In genomic region chr1:39922139-39922757, GRCh38 we compare ENCODE assay signal across 24 cellular contexts. TPM values are rescaled to one million over a fixed set of nuclear protein-coding genes. Genes with fewer than 3 reads are reported as not detected.
DNase-seq lines count a peak whose midpoint lies in the region; ATAC-seq and TF ChIP-seq lines count a peak whose summit lies in the region.
"Had no signal": no experiment of that assay in that cellular context is flagged by ENCODE, and none has a peak within 500 bp of the region (broad histone marks: within the 10 kb centered on the region; RNA-seq: fewer than 3 reads in every experiment).

No MANE protein-coding gene starts in this region.

- H4K20me1 ChIP-seq in GM23338 (replicated peaks; ENCODE audit: insufficient read depth) = no peaks in the 10 kb centered on the region
- peaks cover 14% of the 10 kb centered on the region for H4K20me1 ChIP-seq in neural progenitor cell (ENCODE audit: low read depth)

- H3K4me1 ChIP-seq in GM23338 (ENCODE audit: insufficient read depth) (peaks cover 16% of the 10 kb centered on the region), iPS DF 6.9 (ENCODE audit: control insufficient read depth, insufficient read depth, low read length) (peaks cover 10% of the 10 kb centered on the region; the same call in 1 of the 2 replicates), neural progenitor cell (peaks cover 5% of the 10 kb centered on the region)
- H3K4me1 ChIP-seq: uterus had no signal

- H3K36me3 Mint-ChIP-seq in GM23338 (ENCODE audit: low read depth) (no peaks in the 10 kb centered on the region), WTC11 (no peaks in the 10 kb centered on the region), neural progenitor cell (no peaks in the 10 kb centered on the region)
- H3K36me3 Mint-ChIP-seq: CD4-positive, alpha-beta memory T cell had no signal

- no peaks in the 10 kb centered on the region; the same call in 2 of the 3 replicates for H3K9me3 Mint-ChIP-seq in GM23338
- H3K9me3 Mint-ChIP-seq in WTC11 = no peaks in the 10 kb centered on the region
- no peaks in the 10 kb centered on the region for H3K9me3 Mint-ChIP-seq in neural progenitor cell
- H3K9me3 Mint-ChIP-seq: CD4-positive, alpha-beta memory T cell had no signal

- ATAC-seq in GM23338 (peak; percentile 87), WTC11 (peak; percentile 79), GM21526 (IDR thresholded peaks at IDR 0.05; ENCODE audit: low FRiP score, unreplicated experiment) (no peak)
- ATAC-seq: sciatic nerve had no signal

- no CpG with 5 or more reads among the region's 33 CpGs for WGBS in iPS DF 6.9 (ENCODE audit: insufficient coverage, insufficient read length)

- H3K9ac ChIP-seq in neural progenitor cell = no peak overlapping the region
- H3K9ac ChIP-seq: SK-N-SH had no signal

- DNase-seq in GM23338 (ENCODE audit: low spot score) = peak; percentile 97
- DNase-seq in WTC11 (ENCODE audit: low spot score) = peak; percentile 88
- DNase-seq in iPS DF 6.9 (ENCODE audit: low read depth, low spot score) = peak; percentile 72
- peak; percentile 92 for DNase-seq in neural progenitor cell (ENCODE audit: low spot score)
- no peak for DNase-seq in NCI-H345 treated with DMSO at 0.1 percent for 48 hours (lab: John Stamatoyannopoulos, UW; ENCODE audit: unreplicated experiment)
- no peak for DNase-seq in epidermal melanocyte (ENCODE audit: insufficient read length, low spot score)
- DNase-seq in NCI-H2107 treated with DMSO at 0.1 percent for 48 hours (lab: John Stamatoyannopoulos, UW; ENCODE audit: unreplicated experiment) = no peak
- DNase-seq: activated CD4-positive, CD25-positive, alpha-beta regulatory T cell treated with anti-CD3 and anti-CD28 coated beads, Interleukin-2, amount 50 U/mL, for 72 hours; amniotic stem cell; CD4-positive, alpha-beta memory T cell; cerebellar nuclear complex; DND-41; kidney; midbrain; MM.1S; NCI-H187; NCI-H524 treated with DMSO at 0.1 percent for 48 hours; occipital lobe; Peyer's patch; SK-N-SH; T-helper 9 cell; uterus had no signal

- H3K27me3 Mint-ChIP-seq in GM23338 (ENCODE audit: insufficient read depth, low read depth, poor library complexity) (peaks cover 14% of the 10 kb centered on the region), WTC11 (ENCODE audit: low read depth) (peaks cover 7% of the 10 kb centered on the region; the same call in 1 of the 2 replicates), neural progenitor cell (ENCODE audit: insufficient read depth, low read depth) (peaks cover 10% of the 10 kb centered on the region)

- H3K9me2 ChIP-seq in GM23338 (ENCODE audit: insufficient read depth) = no peaks in the 10 kb centered on the region
- H3K9me2 ChIP-seq: SK-N-SH had no signal

- H3K4me3 Mint-ChIP-seq in GM23338 (peak overlapping the region; percentile 66), WTC11 (peak overlapping the region; percentile 64), neural progenitor cell (peak overlapping the region; percentile 70)
- H3K4me3 Mint-ChIP-seq: CD4-positive, alpha-beta memory T cell had no signal

- peak overlapping the region; percentile 74 for H3K27ac Mint-ChIP-seq in GM23338
- H3K27ac Mint-ChIP-seq in WTC11 = peak overlapping the region; percentile 89
- no peak overlapping the region for H3K27ac Mint-ChIP-seq in neural progenitor cell
- H3K27ac Mint-ChIP-seq: CD4-positive, alpha-beta memory T cell had no signal

- H3K4me1 Mint-ChIP-seq in GM23338 = peaks cover 25% of the 10 kb centered on the region
- peaks cover 42% of the 10 kb centered on the region for H3K4me1 Mint-ChIP-seq in WTC11
- H3K4me1 Mint-ChIP-seq in neural progenitor cell = peaks cover 41% of the 10 kb centered on the region

- H3K27ac ChIP-seq in GM23338 (ENCODE audit: low read depth) (peak overlapping the region; percentile 57), iPS DF 6.9 (ENCODE audit: low read length) (no peak overlapping the region), neural progenitor cell (no peak overlapping the region)
- H3K27ac ChIP-seq: Peyer's patch, uterus had no signal

- POLR2A ChIA-PET in WTC11 (lab: Charles Lee) = interaction anchor here (0.6 to 0.8 kb wide), 2 partner anchors 20 to 750 kb away, joined by 4 to 5 read pairs; no protein-coding TSS in a partner anchor

- H3K9me3 ChIP-seq in iPS DF 6.9 (ENCODE audit: control insufficient read depth, insufficient read depth, low read length) (no peaks in the 10 kb centered on the region), neural progenitor cell (ENCODE audit: low read depth) (no peaks in the 10 kb centered on the region)
- H3K9me3 ChIP-seq: Peyer's patch, SK-N-SH, uterus had no signal

- CTCF ChIA-PET in WTC11 (lab: Charles Lee) = interaction anchor here (0.6 to 5.9 kb wide), 10 partner anchors 20 to 389 kb away, joined by 3 to 144 read pairs (median 6); partner anchors contain the start of genes MFSD2A and MYCL

- no peaks in the 10 kb centered on the region for H3K79me2 ChIP-seq in GM23338 (replicated peaks; ENCODE audit: insufficient read depth)
- H3K79me2 ChIP-seq in neural progenitor cell (ENCODE audit: low read depth) = no peaks in the 10 kb centered on the region

- H3K4me2 ChIP-seq in GM23338 (peak overlapping the region; percentile 78), neural progenitor cell (peak overlapping the region; percentile 68)
- H3K4me2 ChIP-seq: SK-N-SH had no signal

- H3K36me3 ChIP-seq in GM23338 (ENCODE audit: insufficient read depth) = no peaks in the 10 kb centered on the region
- H3K36me3 ChIP-seq in iPS DF 6.9 (ENCODE audit: control insufficient read depth, insufficient read depth, low read length) = no peaks in the 10 kb centered on the region
- H3K36me3 ChIP-seq in neural progenitor cell = no peaks in the 10 kb centered on the region
- H3K36me3 ChIP-seq: Peyer's patch, uterus had no signal

- peaks cover 3% of the 10 kb centered on the region; the same call in 1 of the 2 replicates for H3K27me3 ChIP-seq in GM23338 (ENCODE audit: insufficient read depth)
- H3K27me3 ChIP-seq in iPS DF 6.9 (ENCODE audit: control insufficient read depth, insufficient read depth, low read length) = no peaks in the 10 kb centered on the region; the same call in 1 of the 2 replicates
- H3K27me3 ChIP-seq in neural progenitor cell = peaks cover 66% of the 10 kb centered on the region
- H3K27me3 ChIP-seq: Peyer's patch, uterus had no signal

- H3F3A ChIP-seq in GM23338 (replicated peaks; ENCODE audit: low read depth) (peaks cover 15% of the 10 kb centered on the region; the same call in 1 of the 2 replicates), neural progenitor cell (ENCODE audit: low read depth) (peaks cover 13% of the 10 kb centered on the region)

- H2AFZ ChIP-seq in GM23338 = peak overlapping the region; percentile 92
- H2AFZ ChIP-seq in neural progenitor cell (replicated peaks) = no peak overlapping the region

- H3K4me3 ChIP-seq in GM23338 (peak overlapping the region; percentile 43), iPS DF 6.9 (ENCODE audit: low read length) (no peak overlapping the region), neural progenitor cell (peak overlapping the region; percentile 8)
- H3K4me3 ChIP-seq: Peyer's patch, uterus had no signal

- TF ChIP-seq CTCF in GM23338 (conservative IDR thresholded peaks at IDR 0.05; ENCODE audit: low read depth in 2 of 2) (no peak), WTC11 (IDR thresholded peaks at IDR 0.05) (no peak), neural progenitor cell (IDR thresholded peaks at IDR 0.05) (no peak)

TF ChIP-seq in WTC11, 78 proteins besides CTCF, POLR2A, EP300 and RAD21 (continues in another document):
- no peak for TF ChIP-seq SMAD4 (CRISPR knock-in tag; IDR thresholded peaks at IDR 0.05)
- TF ChIP-seq RORB (CRISPR knock-in tag; IDR thresholded peaks at IDR 0.05) = no peak
- 0 out of 2 replicates have a peak, but pooled peaks have one; percentile 49 for TF ChIP-seq STAT6 (CRISPR knock-in tag; conservative IDR thresholded peaks at IDR 0.05; ENCODE audit: low read depth)
- peak; percentile 82; the same call in 1 of the 2 replicates for TF ChIP-seq CBFB (CRISPR knock-in tag; IDR thresholded peaks at IDR 0.05; ENCODE audit: low read depth)
- TF ChIP-seq ZNF121 (CRISPR knock-in tag; IDR thresholded peaks at IDR 0.05) = peak; percentile 24; the same call in 1 of the 2 replicates

RNA-seq across cellular contexts. Expression of gene MYCL, which starts 20.5 kb away (rescaled TPM):
- total RNA-seq in GM23338 (2014; rRNA removed; shearing (Covaris generic)) = 38.8 and 41.1 TPM in 2 replicates
- 8.2 and 9.1 TPM in 2 replicates for polyA plus RNA-seq in GM23338 (2016; fragmentation: Nextera tagmentation; extraction: Ambion mirVana)
- total RNA-seq in WTC11 (2021) (31.0 to 32.6 TPM (median 32.2 TPM) in 3 replicates), neural progenitor cell (ENCODE audit: low replicate concordance) (21.8 and 39.8 TPM in 2 replicates)
- polyA plus RNA-seq: CD4-positive, alpha-beta memory T cell had no signal

RNA-seq across cellular contexts. Expression of gene MFSD2A, which starts 32.7 kb away (rescaled TPM):
- total RNA-seq in GM23338 (2014; rRNA removed; shearing (Covaris generic)) = 22.1 and 23.9 TPM in 2 replicates
- polyA plus RNA-seq in GM23338 (2016; fragmentation: Nextera tagmentation; extraction: Ambion mirVana) = 16.1 and 17.9 TPM in 2 replicates
- total RNA-seq in WTC11 (2021) = 11.5 to 14.0 TPM (median 12.9 TPM) in 3 replicates
- 0.90 and 1.4 TPM in 2 replicates for total RNA-seq in neural progenitor cell (ENCODE audit: low replicate concordance)

RNA-seq across cellular contexts. Expression of gene TRIT1, which starts 38.9 kb away (rescaled TPM):
- 31.0 and 31.8 TPM in 2 replicates for total RNA-seq in GM23338 (2014; rRNA removed; shearing (Covaris generic))
- 19.4 and 24.3 TPM in 2 replicates for polyA plus RNA-seq in GM23338 (2016; fragmentation: Nextera tagmentation; extraction: Ambion mirVana)
- total RNA-seq in WTC11 (2021) (26.3 to 31.4 TPM (median 27.3 TPM) in 3 replicates), neural progenitor cell (ENCODE audit: low replicate concordance) (45.1 and 64.8 TPM in 2 replicates)

Comparison
In these comparisons a context has a peak if more than half of its experiments do, and no peak if none do; other contexts are left out.
1. DNase-seq: peak in GM23338 (single experiment), WTC11 (single experiment), iPS DF 6.9 (single experiment) and neural progenitor cell (single experiment); none in NCI-H345 treated with DMSO at 0.1 percent for 48 hours (single experiment), epidermal melanocyte (single experiment) and NCI-H2107 treated with DMSO at 0.1 percent for 48 hours (single experiment).
2. Peak in every context shown above with its lines, with median percentiles within 50 percentile points of each other: H3K4me3 Mint-ChIP-seq.